Comparison of ENCODE assay signal across 32 cellular contexts in the genomic region with DNA sequence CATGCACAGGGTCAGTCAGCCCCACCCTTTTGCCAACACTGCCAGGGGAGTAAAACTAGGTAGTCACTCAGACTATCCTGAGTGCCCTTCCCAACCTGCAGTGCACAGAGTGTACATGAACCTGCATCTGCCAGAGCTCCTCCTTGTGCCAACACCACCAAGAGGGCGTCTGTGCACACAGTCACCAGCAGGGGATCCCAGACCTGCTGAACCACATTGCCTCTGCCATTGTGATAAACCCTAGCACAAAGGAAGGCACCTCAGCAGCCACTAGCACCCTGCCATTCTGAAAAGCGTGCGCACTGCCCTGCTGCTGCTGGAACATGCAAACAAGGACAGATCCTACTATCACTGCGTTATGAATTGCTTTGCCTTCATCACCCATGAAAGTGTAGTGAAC.
"Had no signal": no experiment of that assay in that cellular context is flagged by ENCODE, and none has a peak within 500 bp of the region (broad histone marks: within the 10 kb centered on the region; RNA-seq: fewer than 3 reads in every experiment).

No MANE protein-coding gene starts in this region.

- ATAC-seq: activated CD4-positive, CD25-positive, alpha-beta regulatory T cell treated with anti-CD3 and anti-CD28 coated beads, Interleukin-2, amount 50 U/mL, for 24 hours; body of pancreas; gastrocnemius medialis; natural killer cell; sciatic nerve; stimulated activated naive CD8-positive, alpha-beta T cell treated with anti-CD3 and anti-CD28 coated beads, Interleukin-15, Interleukin-2, amounts not matched to agents 100 U/mL and 50 U/mL, for 24 hours had no signal

- H3K27me3 ChIP-seq: body of pancreas, cardiac muscle cell, colonic mucosa, gastrocnemius medialis, ovary, testis, uterus had no signal

- DNase-seq: activated CD4-positive, alpha-beta T cell treated with anti-CD3 and anti-CD28 coated beads for 48 hours; activated CD4-positive, alpha-beta T cell treated with anti-CD3 and anti-CD28 coated beads, Interleukin-2, amount 50 U/mL, for 48 hours; activated CD8-positive, alpha-beta memory T cell treated with anti-CD3 and anti-CD28 coated beads for 24 hours; activated effector memory CD4-positive, alpha-beta T cell treated with Interleukin-2 at 50 U/mL for 16 hours; activated naive CD4-positive, alpha-beta T cell treated with Interleukin-2 at 50 U/mL for 16 hours; anterior cingulate cortex; body of pancreas; cerebellar nuclear complex; colonic mucosa; dorsolateral prefrontal cortex; effector memory CD4-positive, alpha-beta T cell; erythroblast; gastrocnemius medialis; glutamatergic neuron; left ventricle myocardium inferior; natural killer cell; ovary; retina; stimulated activated CD4-positive, alpha-beta T cell treated with anti-CD3 and anti-CD28 coated beads, Interleukin-12 subunit alpha, Interleukin-12 subunit beta, amount 100 ng/mL, for 4 hours; stimulated activated CD4-positive, alpha-beta T cell treated with anti-CD3 and anti-CD28 coated beads, Interleukin-4, amount 100 ng/mL, for 1 hour; stimulated activated naive CD8-positive, alpha-beta T cell treated with anti-CD3 and anti-CD28 coated beads, Interleukin-15, Interleukin-2, amounts not matched to agents 100 U/mL and 50 U/mL, for 24 hours; T-helper 1 cell; testis; trophoblast cell; uterus had no signal

- H3K27ac Mint-ChIP-seq: activated naive CD8-positive, alpha-beta T cell; natural killer cell had no signal

- H3K4me3 ChIP-seq: body of pancreas, cardiac muscle cell, colonic mucosa, dorsolateral prefrontal cortex, gastrocnemius medialis, left ventricle myocardium inferior, ovary, prostate gland, skin epidermis, testis, uterus had no signal

- H3K4me3 Mint-ChIP-seq: activated naive CD8-positive, alpha-beta T cell; natural killer cell had no signal

- H3K4me1 Mint-ChIP-seq: natural killer cell had no signal

- H3K36me3 ChIP-seq: cardiac muscle cell, colonic mucosa, gastrocnemius medialis, left ventricle myocardium inferior, ovary, prostate gland, uterus had no signal

- H3K36me3 Mint-ChIP-seq: activated naive CD8-positive, alpha-beta T cell; natural killer cell had no signal

- H3K9me3 ChIP-seq: body of pancreas, colonic mucosa, gastrocnemius medialis, ovary, prostate gland, testis, uterus had no signal

- H3K27me3 Mint-ChIP-seq: activated naive CD8-positive, alpha-beta T cell had no signal

- FAIRE-seq: islet of Langerhans had no signal

- H3K4me1 ChIP-seq: body of pancreas, colonic mucosa, gastrocnemius medialis, left ventricle myocardium inferior, prostate gland, testis, uterus had no signal

- H3K27ac ChIP-seq: body of pancreas, cardiac muscle cell, colonic mucosa, dorsolateral prefrontal cortex, gastrocnemius medialis, left ventricle myocardium inferior, ovary, prostate gland, skin epidermis, testis, uterus had no signal
